ENCODE assay signal across 18 cellular contexts in genomic region chr3:119613201-119613600, GRCh38. TPM values are rescaled to one million over a fixed set of nuclear protein-coding genes. Genes with fewer than 3 reads are reported as not detected.
A peak's percentile ranks its signal among the peaks of the same experiment; 100 is the strongest.
DNase-seq lines count a peak whose midpoint lies in the region; ATAC-seq, FAIRE-seq and TF ChIP-seq lines count a peak whose summit lies in the region.
"Had no signal": no experiment of that assay in that cellular context is flagged by ENCODE, and none has a peak within 500 bp of the region (broad histone marks: within the 10 kb centered on the region; RNA-seq: fewer than 3 reads in every experiment).

No MANE protein-coding gene starts in this region.

- 0 out of 2 replicates have a peak, but pooled peaks cover 5% of the 10 kb centered on the region for H3K4me1 ChIP-seq in GM12878 (ENCODE audit: control insufficient read depth, insufficient read depth, low read length)

- SMC1A ChIA-PET in GM12878 (lab: Charles Lee; ENCODE audit: uncharacterized antibody, unreplicated experiment): interaction anchor here (1.5 kb wide), 1 partner anchor 14 kb away, joined by 5 read pairs; no protein-coding TSS in a partner anchor

- H3K79me2 ChIP-seq in GM12878 (ENCODE audit: control insufficient read depth, insufficient read depth, low read length): no peaks in the 10 kb centered on the region

- no peak overlapping the region for H3K4me2 ChIP-seq in GM12878 (ENCODE audit: control insufficient read depth, insufficient read depth)

- H3K9me3 ChIP-seq in GM12878 (replicated peaks; ENCODE audit: control insufficient read depth, insufficient read depth, low read length) (no peaks in the 10 kb centered on the region; the same call in 2 of the 3 replicates), MG63 (no peaks in the 10 kb centered on the region)

- H4K20me1 ChIP-seq in GM12878 (ENCODE audit: control insufficient read depth, insufficient read depth): no peaks in the 10 kb centered on the region

- DNase-seq in GM12878 (ENCODE audit: low read depth, low spot score): no peak
- DNase-seq in MG63: no peak
- no peak for DNase-seq in 8988T
- no peak for DNase-seq in stimulated activated CD4-positive, alpha-beta T cell treated with anti-CD3 and anti-CD28 coated beads, Interleukin-1b, Interleukin-23, amount 100 ng/mL, for 48 hours
- DNase-seq in HuH-7.5 (ENCODE audit: low spot score): no peak
- DNase-seq: ACHN, AML-193, COR-L47, DMS153, EL, NCI-H1417, NCI-H1930, NCI-H2171 treated with DMSO at 0.1 percent for 48 hours, NCI-H446 treated with DMSO at 0.1 percent for 48 hours, RPMI8226 had no signal

- FAIRE-seq in GM12878 (lab: Jason Lieb, UNC): peak; percentile 61
- FAIRE-seq: H54 had no signal

- TF ChIP-seq RAD21 in GM12878 (IDR thresholded peaks at IDR 0.05; ENCODE audit: insufficient read depth, low read depth, low read length): no peak

- in situ Hi-C loops in GM12878 (cut with MboI): no loop called here

- intact Hi-C loops in GM12878 (cut with micrococcal nuclease; ENCODE audit: unreplicated experiment): no loop called here

- no peak for TF ChIP-seq EP300 in GM12878 (IDR thresholded peaks at IDR 0.05; ENCODE audit: borderline replicate concordance in 1 of 2, control insufficient read depth in 1 of 2, low read depth in 2 of 2, low read length in 2 of 2)

- no peak overlapping the region for H3K9ac ChIP-seq in GM12878 (ENCODE audit: control insufficient read depth, insufficient read depth, low read length)

- CTCF ChIA-PET in GM12878 (lab: Yijun Ruan, JAX): interaction anchor here (1.3 to 1.9 kb wide), 3 partner anchors 13 to 83 kb away, joined by 4 to 6 read pairs (median 4); no protein-coding TSS in a partner anchor

- WGBS in GM12878 (ENCODE audit: insufficient coverage, insufficient replicate concordance, low lambda C conversion rate, missing lambda C conversion rate): 25% methylated on average over 1 of the region's 1 CpG

- H3K36me3 ChIP-seq in GM12878 (ENCODE audit: control insufficient read depth in 2 of 2, insufficient read depth in 2 of 2, low read length in 1 of 2) (peaks cover 0 to 5% of the 10 kb centered on the region in 2 experiments; a peak in 2 of 4 replicates), MG63 (no peaks in the 10 kb centered on the region)

- TF ChIP-seq POLR2A in GM12878 (IDR thresholded peaks at IDR 0.05; ENCODE audit: low read depth, low read length): no peak

- no peak overlapping the region for H2AFZ ChIP-seq in GM12878 (ENCODE audit: control insufficient read depth, low read depth, low read length)

- ATAC-seq in GM19463 (IDR thresholded peaks at IDR 0.05; ENCODE audit: unreplicated experiment) (peak; percentile 56), HG02938 (IDR thresholded peaks at IDR 0.05; ENCODE audit: unreplicated experiment) (peak; percentile 73), GM12878 (no peak)

- H3K4me3 ChIP-seq in GM12878 (no peak overlapping the region), MG63 (no peak overlapping the region)

- POLR2A ChIA-PET in GM12878 (lab: Charles Lee): interaction anchor here (2.0 kb wide), 1 partner anchor 33 kb away, joined by 4 read pairs; no protein-coding TSS in a partner anchor

- H3K27me3 ChIP-seq in GM12878 (replicated peaks in 1 of 2; ENCODE audit: control insufficient read depth in 2 of 2, insufficient read depth in 2 of 2, low read length in 1 of 2) (no peaks in the 10 kb centered on the region), MG63 (no peaks in the 10 kb centered on the region)

- BruUV-seq in GM12878 (replicated peaks; lab: Mats Ljungman, UMichigan): no TSS peak

- RAD21 ChIA-PET in GM12878 (lab: Charles Lee; ENCODE audit: unreplicated experiment): interaction anchor here (0.8 kb wide), 1 partner anchor 24 kb away, joined by 3 read pairs; no protein-coding TSS in a partner anchor

- no peak overlapping the region for H3K27ac ChIP-seq in GM12878 (ENCODE audit: control insufficient read depth, insufficient read depth)

- TF ChIP-seq CTCF in GM12878 (IDR thresholded peaks at IDR 0.05 in 2 of 3, conservative IDR thresholded peaks at IDR 0.05 in 1 of 3; ENCODE audit: control insufficient read depth in 2 of 3, extremely low read depth in 1 of 3, insufficient read depth in 1 of 3, low read depth in 3 of 3, low read length in 3 of 3): no peak

RNA-seq across cellular contexts. Expression of gene PLA1A, which starts 15.5 kb away (rescaled TPM):
- total RNA-seq in GM12878 (2013; cell fraction: nucleolus; rRNA removed): 43.4 and 53.6 TPM in 2 replicates
- 5.9 and 6.5 TPM in 2 replicates for total RNA-seq in GM12878 (2014; rRNA removed)
- total RNA-seq in GM12878 (2014; rRNA removed; fragmentation: Illumina TruSeq; extraction: Trizol): 4.7 TPM in 2 replicates
- total RNA-seq in GM12878 (2021): 3.8 and 4.4 TPM in 2 replicates
- polyA plus RNA-seq in GM12878 (2011; ENCODE audit: low read depth): 7.9 TPM
- 106 TPM in 2 replicates for polyA plus RNA-seq in GM12878 (2011; rRNA removed)
- polyA plus RNA-seq in GM12878 (2011; cell fraction: cytosol; rRNA removed): 92.1 and 100 TPM in 2 replicates
- polyA plus RNA-seq in GM12878 (2011; cell fraction: nucleus; rRNA removed): 48.6 and 73.6 TPM in 2 replicates
- 8.0 and 10.1 TPM in 2 replicates for polyA plus RNA-seq in GM12878 (2012)
- 4.9 and 6.7 TPM in 2 replicates for polyA plus RNA-seq in GM12878 (2014; fragmentation: Illumina TruSeq; extraction: Trizol)
- polyA plus RNA-seq in GM12878 (2014; fragmentation: Nextera tagmentation; extraction: Ambion mirVana): 1 to 10 TPM; 2.9 to 3.5 TPM
- 3.1 and 3.9 TPM in 2 replicates for polyA plus RNA-seq in GM12878 (2014; rRNA removed)
- polyA plus RNA-seq in GM12878 (2016; fragmentation: Nextera tagmentation; extraction: Ambion mirVana): 1 to 10 TPM; 5.3 to 7.2 TPM
- polyA minus RNA-seq in GM12878 (2011; rRNA and poly(A)+ RNA removed): 103 and 152 TPM in 2 replicates
- polyA minus RNA-seq in GM12878 (2011; cell fraction: cytosol; rRNA and poly(A)+ RNA removed): 28.3 and 32.7 TPM in 2 replicates
- 68.2 and 98.7 TPM in 2 replicates for polyA minus RNA-seq in GM12878 (2011; cell fraction: nucleus; rRNA and poly(A)+ RNA removed)
- total RNA-seq in MG63 (2014; rRNA removed; shearing (Covaris generic); ENCODE audit: low replicate concordance): not detected in 2 replicates

RNA-seq across cellular contexts. Expression of gene ADPRH, which starts 33.9 kb away (rescaled TPM):
- total RNA-seq in GM12878 (2013; cell fraction: nucleolus; rRNA removed): 31.0 and 32.4 TPM in 2 replicates
- 15.4 and 17.2 TPM in 2 replicates for total RNA-seq in GM12878 (2014; rRNA removed)
- 12.2 and 13.2 TPM in 2 replicates for total RNA-seq in GM12878 (2014; rRNA removed; fragmentation: Illumina TruSeq; extraction: Trizol)
- total RNA-seq in GM12878 (2021): 24.9 and 26.0 TPM in 2 replicates
- polyA plus RNA-seq in GM12878 (2011; ENCODE audit: low read depth): 11.1 TPM
- polyA plus RNA-seq in GM12878 (2011; rRNA removed): 32.6 and 33.1 TPM in 2 replicates
- 23.1 and 27.0 TPM in 2 replicates for polyA plus RNA-seq in GM12878 (2011; cell fraction: cytosol; rRNA removed)
- polyA plus RNA-seq in GM12878 (2011; cell fraction: nucleus; rRNA removed): 18.0 and 19.9 TPM in 2 replicates
- 13.2 and 20.2 TPM in 2 replicates for polyA plus RNA-seq in GM12878 (2012)
- 24.5 and 25.8 TPM in 2 replicates for polyA plus RNA-seq in GM12878 (2014; fragmentation: Illumina TruSeq; extraction: Trizol)
- 1 to 10 TPM; 2.3 to 3.7 TPM for polyA plus RNA-seq in GM12878 (2014; fragmentation: Nextera tagmentation; extraction: Ambion mirVana)
- 16.5 and 19.1 TPM in 2 replicates for polyA plus RNA-seq in GM12878 (2014; rRNA removed)
- polyA plus RNA-seq in GM12878 (2016; fragmentation: Nextera tagmentation; extraction: Ambion mirVana): 10 to 100 TPM; 19.0 to 22.0 TPM
- 31.7 and 36.9 TPM in 2 replicates for polyA minus RNA-seq in GM12878 (2011; rRNA and poly(A)+ RNA removed)
- polyA minus RNA-seq in GM12878 (2011; cell fraction: cytosol; rRNA and poly(A)+ RNA removed): 10.2 and 11.2 TPM in 2 replicates
- 12.1 and 16.2 TPM in 2 replicates for polyA minus RNA-seq in GM12878 (2011; cell fraction: nucleus; rRNA and poly(A)+ RNA removed)
- total RNA-seq in MG63 (2014; rRNA removed; shearing (Covaris generic); ENCODE audit: low replicate concordance): 0.69 and 3.4 TPM in 2 replicates

RNA-seq across cellular contexts. Expression of gene POPDC2, which starts 47.2 kb away (rescaled TPM):
- total RNA-seq in GM12878 (2013; cell fraction: nucleolus; rRNA removed): 18.9 and 20.7 TPM in 2 replicates
- 3.4 and 3.9 TPM in 2 replicates for total RNA-seq in GM12878 (2014; rRNA removed)
- 2.7 and 7.5 TPM in 2 replicates for total RNA-seq in GM12878 (2014; rRNA removed; fragmentation: Illumina TruSeq; extraction: Trizol)
- total RNA-seq in GM12878 (2021): 3.5 and 3.9 TPM in 2 replicates
- polyA plus RNA-seq in GM12878 (2011; ENCODE audit: low read depth): 2.5 TPM
- 8.6 and 12.7 TPM in 2 replicates for polyA plus RNA-seq in GM12878 (2011; rRNA removed)
- 9.5 and 9.8 TPM in 2 replicates for polyA plus RNA-seq in GM12878 (2011; cell fraction: cytosol; rRNA removed)
- polyA plus RNA-seq in GM12878 (2011; cell fraction: nucleus; rRNA removed): 41.3 and 48.9 TPM in 2 replicates
- polyA plus RNA-seq in GM12878 (2012): 3.0 and 4.2 TPM in 2 replicates
- 2.6 and 3.6 TPM in 2 replicates for polyA plus RNA-seq in GM12878 (2014; fragmentation: Illumina TruSeq; extraction: Trizol)
- 1 to 10 TPM; 3.5 to 5.3 TPM for polyA plus RNA-seq in GM12878 (2014; fragmentation: Nextera tagmentation; extraction: Ambion mirVana)
- 3.8 and 6.1 TPM in 2 replicates for polyA plus RNA-seq in GM12878 (2014; rRNA removed)
- polyA plus RNA-seq in GM12878 (2016; fragmentation: Nextera tagmentation; extraction: Ambion mirVana): 1 to 10 TPM; 1.8 to 4.0 TPM
- polyA minus RNA-seq in GM12878 (2011; rRNA and poly(A)+ RNA removed): 12.9 and 16.1 TPM in 2 replicates
- 0.83 and 0.94 TPM in 2 replicates for polyA minus RNA-seq in GM12878 (2011; cell fraction: cytosol; rRNA and poly(A)+ RNA removed)
- 10.8 and 19.9 TPM in 2 replicates for polyA minus RNA-seq in GM12878 (2011; cell fraction: nucleus; rRNA and poly(A)+ RNA removed)
- 0.07 TPM in 1 of 2 replicates, not detected in the other for total RNA-seq in MG63 (2014; rRNA removed; shearing (Covaris generic); ENCODE audit: low replicate concordance)

RNA-seq across cellular contexts. Expression of gene CD80, which starts 53.8 kb away (rescaled TPM):
- total RNA-seq in GM12878 (2013; cell fraction: nucleolus; rRNA removed): 691 and 699 TPM in 2 replicates
- total RNA-seq in GM12878 (2014; rRNA removed) (68.7 and 83.3 TPM in 2 replicates), GM12878 (2014; rRNA removed; fragmentation: Illumina TruSeq; extraction: Trizol) (64.3 and 70.2 TPM in 2 replicates), GM12878 (2021) (51.8 and 54.4 TPM in 2 replicates)
- polyA plus RNA-seq in GM12878 (2011; ENCODE audit: low read depth): 39.5 TPM
- polyA plus RNA-seq in GM12878 (2011; rRNA removed) (137 and 157 TPM in 2 replicates), GM12878 (2014; fragmentation: Illumina TruSeq; extraction: Trizol) (61.8 and 81.6 TPM in 2 replicates), GM12878 (2014; fragmentation: Nextera tagmentation; extraction: Ambion mirVana) (10 to 100 TPM; 42.5 to 54.1 TPM), GM12878 (2014; rRNA removed) (60.9 and 68.5 TPM in 2 replicates), GM12878 (2016; fragmentation: Nextera tagmentation; extraction: Ambion mirVana) (10 to 100 TPM; 41.4 to 44.5 TPM)
- polyA plus RNA-seq in GM12878 (2011; cell fraction: cytosol; rRNA removed): 93.0 and 95.1 TPM in 2 replicates
- 106 and 129 TPM in 2 replicates for polyA plus RNA-seq in GM12878 (2011; cell fraction: nucleus; rRNA removed)
- 27.9 and 44.5 TPM in 2 replicates for polyA plus RNA-seq in GM12878 (2012)
- 272 and 299 TPM in 2 replicates for polyA minus RNA-seq in GM12878 (2011; rRNA and poly(A)+ RNA removed)
- polyA minus RNA-seq in GM12878 (2011; cell fraction: cytosol; rRNA and poly(A)+ RNA removed): 39.7 and 42.1 TPM in 2 replicates
- polyA minus RNA-seq in GM12878 (2011; cell fraction: nucleus; rRNA and poly(A)+ RNA removed): 126 and 140 TPM in 2 replicates
- not detected in 2 replicates for total RNA-seq in MG63 (2014; rRNA removed; shearing (Covaris generic); ENCODE audit: low replicate concordance)
